Comparison of ENCODE assay signal across 8 cellular contexts in the genomic region with DNA sequence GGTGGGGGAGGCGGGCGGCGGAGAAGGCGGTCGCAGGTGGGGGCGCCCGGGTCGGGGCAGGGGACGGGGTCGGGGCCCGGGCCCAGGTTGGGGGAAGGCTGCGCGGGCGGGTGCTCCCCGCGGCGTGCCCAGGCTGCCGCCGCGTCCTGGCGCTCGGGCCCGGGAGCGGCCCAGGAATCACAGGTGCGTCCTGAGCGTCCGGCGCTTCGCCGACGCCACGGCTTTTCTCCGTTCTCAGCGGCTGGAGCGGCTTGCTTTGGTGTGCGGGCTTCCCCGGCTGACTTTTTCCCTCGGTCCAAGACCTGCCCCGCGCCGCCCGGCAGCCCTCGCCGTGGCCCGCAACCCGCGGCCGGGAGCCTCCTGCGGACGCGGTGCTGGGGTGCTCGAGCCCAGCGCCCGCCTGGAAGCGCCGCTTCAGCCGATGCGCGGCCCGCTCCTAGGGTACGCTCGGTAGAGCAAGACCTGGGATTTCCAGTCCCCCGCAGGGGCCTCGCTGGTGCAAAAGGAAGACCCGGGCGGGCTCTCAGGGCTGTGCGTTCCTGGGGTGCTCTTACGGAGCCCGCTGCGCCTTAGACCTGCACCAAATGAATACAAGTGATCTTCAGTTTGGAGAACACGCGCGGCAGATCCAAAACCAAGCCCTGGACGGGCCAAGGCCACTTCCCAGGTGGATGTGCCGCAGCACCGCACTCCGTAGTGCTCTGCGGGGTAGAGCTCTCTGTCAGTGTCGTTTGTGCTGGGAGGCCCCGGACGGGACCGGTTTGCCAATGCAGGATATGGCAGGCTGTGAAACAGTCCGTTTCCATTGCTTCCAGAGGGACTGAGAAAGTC. TPM values are rescaled to one million over a fixed set of nuclear protein-coding genes. Genes with fewer than 3 reads are reported as not detected.
DNase-seq lines count a peak whose midpoint lies in the region; ATAC-seq and TF ChIP-seq lines count a peak whose summit lies in the region.

No MANE protein-coding gene starts in this region.

- peaks cover 2% of the 10 kb centered on the region; the same call in 1 of the 2 replicates for H3K9me3 ChIP-seq in HEK293 (ENCODE audit: control insufficient read depth, insufficient read depth, low read depth, low read length)
- no peaks in the 10 kb centered on the region for H3K9me3 ChIP-seq in prostate gland

- intact Hi-C loops in left cardiac atrium (cut with DNase I) (loop anchor here in 1 of 2 donors (5.0 kb wide), 1 partner anchor 50 kb away; a partner anchor contains a TSS), prostate gland (cut with DNase I) (loop anchor here (2.0 kb wide), 1 partner anchor 52 kb away; a partner anchor contains a TSS)

- TF ChIP-seq CTCF in HEK293 (tag by site-specific recombination; IDR thresholded peaks at IDR 0.05), result no peak
- no peak for TF ChIP-seq CTCF in NB4 (IDR thresholded peaks at IDR 0.05; ENCODE audit: low read depth, low read length)
- no peak for TF ChIP-seq CTCF in prostate gland (IDR thresholded peaks at IDR 0.05)

- TF ChIP-seq POLR2A in NB4 (IDR thresholded peaks at IDR 0.05; ENCODE audit: extremely low read depth, insufficient read length) (no peak), prostate gland (IDR thresholded peaks at IDR 0.05) (no peak)

- CTCF ChIA-PET in HEK293 (lab: Yijun Ruan, JAX), result interaction anchor here (0.6 kb wide), 1 partner anchor 9 kb away, joined by 5 read pairs; no protein-coding TSS in a partner anchor

- H3K4me3 ChIP-seq in HEK293 (ENCODE audit: low read depth, low read length), result peak overlapping the region; percentile 61
- peak overlapping the region; percentile 57 for H3K4me3 ChIP-seq in NB4 (ENCODE audit: low read depth, low read length)
- H3K4me3 ChIP-seq in prostate gland, result peak overlapping the region; percentile 62 to 81

- H3K27ac ChIP-seq in HEK293 (ENCODE audit: extremely low read depth, low read depth, low read length) (peak overlapping the region; percentile 68; the same call in 1 of the 2 replicates), prostate gland (peak overlapping the region; percentile 85 to 91)

- DNase-seq in DMS53 (lab: John Stamatoyannopoulos, UW) (peak; percentile 69), DMS53 treated with DMSO at 0.1 percent for 48 hours (lab: John Stamatoyannopoulos, UW; ENCODE audit: unreplicated experiment) (no peak), NB4 (ENCODE audit: low read depth) (peak; percentile 51), left cardiac atrium (no peak), prostate gland (ENCODE audit: low spot score) (peak; percentile 8), SW 1271 (lab: John Stamatoyannopoulos, UW) (no peak)
- DNase-seq in activated naive CD8-positive, alpha-beta T cell treated with anti-CD3 and anti-CD28 coated beads for 36 hours, result no peak

- 2% methylated on average over 70 of the region's 83 CpGs for WGBS in prostate gland

- no peak overlapping the region for H3K27ac Mint-ChIP-seq in activated naive CD8-positive, alpha-beta T cell treated with anti-CD3 and anti-CD28 coated beads for 36 hours

- peak; percentile 27 to 29 for ATAC-seq in left cardiac atrium

- no peaks in the 10 kb centered on the region for H3K27me3 Mint-ChIP-seq in activated naive CD8-positive, alpha-beta T cell treated with anti-CD3 and anti-CD28 coated beads for 36 hours

- POLR2A ChIA-PET in HEK293 (lab: Yijun Ruan, JAX), result interaction anchor here (1.4 kb wide), 1 partner anchor 51 kb away, joined by 6 read pairs; a partner anchor contains a TSS

- no peaks in the 10 kb centered on the region; a peak in 1 of 3 replicates for H3K36me3 ChIP-seq in HEK293 (ENCODE audit: control insufficient read depth in 2 of 2, insufficient read depth in 1 of 2, low read length in 2 of 2)
- no peaks in the 10 kb centered on the region for H3K36me3 ChIP-seq in prostate gland

- peaks cover 8% of the 10 kb centered on the region for H3K9me3 Mint-ChIP-seq in activated naive CD8-positive, alpha-beta T cell treated with anti-CD3 and anti-CD28 coated beads for 36 hours

- H3K4me1 ChIP-seq in HEK293 (ENCODE audit: control insufficient read depth, insufficient read depth, low read length) (no peaks in the 10 kb centered on the region; the same call in 1 of the 2 replicates), prostate gland (replicated peaks) (no peaks in the 10 kb centered on the region)

- H3K4me3 Mint-ChIP-seq in activated naive CD8-positive, alpha-beta T cell treated with anti-CD3 and anti-CD28 coated beads for 36 hours, result peak overlapping the region; percentile 79

- no peaks in the 10 kb centered on the region for H3K27me3 ChIP-seq in prostate gland (replicated peaks; ENCODE audit: insufficient read depth)

- H3K36me3 Mint-ChIP-seq in activated naive CD8-positive, alpha-beta T cell treated with anti-CD3 and anti-CD28 coated beads for 36 hours, result peaks cover 16% of the 10 kb centered on the region

- H3K4me1 Mint-ChIP-seq in activated naive CD8-positive, alpha-beta T cell treated with anti-CD3 and anti-CD28 coated beads for 36 hours, result peaks cover 14% of the 10 kb centered on the region

TF ChIP-seq in HEK293, 187 proteins besides CTCF, POLR2A, EP300 and RAD21 (continues in another document):
- TF ChIP-seq ZIC2 (tag by site-specific recombination; IDR thresholded peaks at IDR 0.05) (0 out of 2 replicates have a peak, but pooled peaks have one; percentile 25), ZNF292 (tag by site-specific recombination; IDR thresholded peaks at IDR 0.05; ENCODE audit: borderline replicate concordance, low read depth) (no peak), ZNF311 (tag by site-specific recombination; IDR thresholded peaks at IDR 0.05; ENCODE audit: borderline replicate concordance) (no peak), RBAK (tag by site-specific recombination; IDR thresholded peaks at IDR 0.05) (no peak), ZNF600 (tag by site-specific recombination; IDR thresholded peaks at IDR 0.05) (peak; percentile 87), KLF10 (tag by site-specific recombination; IDR thresholded peaks at IDR 0.05) (no peak), REPIN1 (tag by site-specific recombination; IDR thresholded peaks at IDR 0.05; ENCODE audit: low read depth) (no peak), ZXDB (tag by site-specific recombination; IDR thresholded peaks at IDR 0.05) (no peak), ZNF629 (tag by site-specific recombination; IDR thresholded peaks at IDR 0.05) (no peak), ZNF112 (tag by site-specific recombination; IDR thresholded peaks at IDR 0.05) (no peak), GLIS2 (tag by site-specific recombination; IDR thresholded peaks at IDR 0.05) (0 out of 2 replicates have a peak, but pooled peaks have one; percentile 19), ZBTB21 (tag by site-specific recombination; IDR thresholded peaks at IDR 0.05) (no peak), ZBTB20 (tag by site-specific recombination; IDR thresholded peaks at IDR 0.05) (peak; percentile 55)
- TF ChIP-seq, protein P1, sequence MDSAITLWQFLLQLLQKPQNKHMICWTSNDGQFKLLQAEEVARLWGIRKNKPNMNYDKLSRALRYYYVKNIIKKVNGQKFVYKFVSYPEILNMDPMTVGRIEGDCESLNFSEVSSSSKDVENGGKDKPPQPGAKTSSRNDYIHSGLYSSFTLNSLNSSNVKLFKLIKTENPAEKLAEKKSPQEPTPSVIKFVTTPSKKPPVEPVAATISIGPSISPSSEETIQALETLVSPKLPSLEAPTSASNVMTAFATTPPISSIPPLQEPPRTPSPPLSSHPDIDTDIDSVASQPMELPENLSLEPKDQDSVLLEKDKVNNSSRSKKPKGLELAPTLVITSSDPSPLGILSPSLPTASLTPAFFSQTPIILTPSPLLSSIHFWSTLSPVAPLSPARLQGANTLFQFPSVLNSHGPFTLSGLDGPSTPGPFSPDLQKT (IDR thresholded peaks at IDR 0.05; ENCODE audit: borderline replicate concordance, low read depth, low read length), result no peak
- TF ChIP-seq, protein P2, sequence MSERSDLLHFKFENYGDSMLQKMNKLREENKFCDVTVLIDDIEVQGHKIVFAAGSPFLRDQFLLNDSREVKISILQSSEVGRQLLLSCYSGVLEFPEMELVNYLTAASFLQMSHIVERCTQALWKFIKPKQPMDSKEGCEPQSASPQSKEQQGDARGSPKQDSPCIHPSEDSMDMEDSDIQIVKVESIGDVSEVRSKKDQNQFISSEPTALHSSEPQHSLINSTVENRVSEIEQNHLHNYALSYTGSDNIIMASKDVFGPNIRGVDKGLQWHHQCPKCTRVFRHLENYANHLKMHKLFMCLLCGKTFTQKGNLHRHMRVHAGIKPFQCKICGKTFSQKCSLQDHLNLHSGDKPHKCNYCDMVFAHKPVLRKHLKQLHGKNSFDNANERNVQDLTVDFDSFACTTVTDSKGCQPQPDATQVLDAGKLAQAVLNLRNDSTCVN (tag by site-specific recombination; optimal IDR thresholded peaks at IDR 0.05), result peak; percentile 52
- TF ChIP-seq, protein P3, sequence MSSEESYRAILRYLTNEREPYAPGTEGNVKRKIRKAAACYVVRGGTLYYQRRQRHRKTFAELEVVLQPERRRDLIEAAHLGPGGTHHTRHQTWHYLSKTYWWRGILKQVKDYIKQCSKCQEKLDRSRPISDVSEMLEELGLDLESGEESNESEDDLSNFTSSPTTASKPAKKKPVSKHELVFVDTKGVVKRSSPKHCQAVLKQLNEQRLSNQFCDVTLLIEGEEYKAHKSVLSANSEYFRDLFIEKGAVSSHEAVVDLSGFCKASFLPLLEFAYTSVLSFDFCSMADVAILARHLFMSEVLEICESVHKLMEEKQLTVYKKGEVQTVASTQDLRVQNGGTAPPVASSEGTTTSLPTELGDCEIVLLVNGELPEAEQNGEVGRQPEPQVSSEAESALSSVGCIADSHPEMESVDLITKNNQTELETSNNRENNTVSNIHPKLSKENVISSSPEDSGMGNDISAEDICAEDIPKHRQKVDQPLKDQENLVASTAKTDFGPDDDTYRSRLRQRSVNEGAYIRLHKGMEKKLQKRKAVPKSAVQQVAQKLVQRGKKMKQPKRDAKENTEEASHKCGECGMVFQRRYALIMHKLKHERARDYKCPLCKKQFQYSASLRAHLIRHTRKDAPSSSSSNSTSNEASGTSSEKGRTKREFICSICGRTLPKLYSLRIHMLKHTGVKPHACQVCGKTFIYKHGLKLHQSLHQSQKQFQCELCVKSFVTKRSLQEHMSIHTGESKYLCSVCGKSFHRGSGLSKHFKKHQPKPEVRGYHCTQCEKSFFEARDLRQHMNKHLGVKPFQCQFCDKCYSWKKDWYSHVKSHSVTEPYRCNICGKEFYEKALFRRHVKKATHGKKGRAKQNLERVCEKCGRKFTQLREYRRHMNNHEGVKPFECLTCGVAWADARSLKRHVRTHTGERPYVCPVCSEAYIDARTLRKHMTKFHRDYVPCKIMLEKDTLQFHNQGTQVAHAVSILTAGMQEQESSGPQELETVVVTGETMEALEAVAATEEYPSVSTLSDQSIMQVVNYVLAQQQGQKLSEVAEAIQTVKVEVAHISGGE (tag by site-specific recombination; conservative IDR thresholded peaks at IDR 0.05; ENCODE audit: low read depth), result no peak

RNA-seq across cellular contexts. Expression of a gene that starts 0.6 kb away (rescaled TPM):
- total RNA-seq in activated naive CD8-positive, alpha-beta T cell treated with anti-CD3 and anti-CD28 coated beads for 36 hours, result 1 to 10 TPM; 8.2 to 9.1 TPM
- 1 to 10 TPM; 5.3 to 7.4 TPM for total RNA-seq in left cardiac atrium
- total RNA-seq in prostate gland, result 10 to 100 TPM; 12.2 to 19.6 TPM

RNA-seq across cellular contexts. Expression of a gene that starts 51.4 kb away (rescaled TPM):
- total RNA-seq in activated naive CD8-positive, alpha-beta T cell treated with anti-CD3 and anti-CD28 coated beads for 36 hours, result 10 to 100 TPM; 96.7 to 97.8 TPM
- total RNA-seq in left cardiac atrium (10 to 100 TPM; 23.7 to 35.6 TPM), prostate gland (10 to 100 TPM; 34.9 to 43.6 TPM)

Comparison
In these comparisons a context has a peak if more than half of its experiments do, and no peak if none do; other contexts are left out.
1. DNase-seq: peak in DMS53 (single experiment), NB4 (single experiment) and prostate gland (single experiment); none in DMS53 treated with DMSO at 0.1 percent for 48 hours (single experiment), activated naive CD8-positive, alpha-beta T cell treated with anti-CD3 and anti-CD28 coated beads for 36 hours (single experiment), left cardiac atrium (single experiment) and SW 1271 (0 of 2).
2. Peak in every context shown above with its lines, with median percentiles within 50 percentile points of each other: H3K4me3 ChIP-seq.